In genomic region chr1:6435547-6435946, GRCh38 we compare ENCODE assay signal across 29 cellular contexts. TPM values are rescaled to one million over a fixed set of nuclear protein-coding genes. Genes with fewer than 3 reads are reported as not detected.
"Had no signal": no experiment of that assay in that cellular context is flagged by ENCODE, and none has a peak within 500 bp of the region (broad histone marks: within the 10 kb centered on the region; RNA-seq: fewer than 3 reads in every experiment).

No MANE protein-coding gene starts in this region.

- H3K9me3 ChIP-seq: colonic mucosa, esophagus squamous epithelium, gastrocnemius medialis, heart right ventricle, left lung had no signal

- DNase-seq: colonic mucosa; cortex of kidney; effector CD8-positive, alpha-beta T cell; effector memory CD8-positive, alpha-beta T cell; endodermal cell; erythroblast; esophagus squamous epithelium; foreskin fibroblast; foreskin melanocyte; gastrocnemius medialis; glutamatergic neuron; head of caudate nucleus; heart right ventricle; hippocampal formation; left cardiac atrium; left lung; left ventricle myocardium superior; mammary epithelial cell; mesendoderm; midbrain had no signal

- ATAC-seq: effector memory CD8-positive, alpha-beta T cell; esophagus mucosa; gastrocnemius medialis; heart right ventricle; left cardiac atrium; left lung; left ventricle myocardium superior had no signal

- H3K4me1 ChIP-seq: colonic mucosa, gastrocnemius medialis had no signal

- H3K4me3 Mint-ChIP-seq: dendritic cell treated with granulocyte-macrophage colony-stimulating factor and Interleukin-4, amounts not matched to agents 40 ng/mL and 50 ng/mL, for 4 days; effector memory CD8-positive, alpha-beta T cell; endodermal cell; memory B cell had no signal

- H3K9me3 Mint-ChIP-seq: dendritic cell treated with granulocyte-macrophage colony-stimulating factor and Interleukin-4, amounts not matched to agents 40 ng/mL and 50 ng/mL, for 4 days; effector memory CD8-positive, alpha-beta T cell; endodermal cell; memory B cell had no signal

- H3K27me3 ChIP-seq: colonic mucosa had no signal

- H3K27ac ChIP-seq: colonic mucosa, epithelial cell of prostate, esophagus squamous epithelium, gastrocnemius medialis, heart right ventricle, left lung had no signal

- H3K4me3 ChIP-seq: colonic mucosa, esophagus squamous epithelium, gastrocnemius medialis, heart right ventricle, left lung, lung had no signal

- H3K27ac Mint-ChIP-seq: dendritic cell treated with granulocyte-macrophage colony-stimulating factor and Interleukin-4, amounts not matched to agents 40 ng/mL and 50 ng/mL, for 4 days; effector memory CD8-positive, alpha-beta T cell; endodermal cell; memory B cell had no signal

- FAIRE-seq: endometrium, islet of Langerhans, keratinocyte had no signal

- H3K36me3 ChIP-seq: colonic mucosa, esophagus squamous epithelium, gastrocnemius medialis, heart right ventricle, left lung had no signal

RNA-seq across cellular contexts. Expression of gene HES2, which starts 15.8 kb away (rescaled TPM):
- total RNA-seq: endodermal cell, left ventricle myocardium superior, mononuclear cell had no signal
